19 cellular contexts compared by ENCODE assay signal in genomic region chr12:3809357-3810015, GRCh38.
"Had no signal": no experiment of that assay in that cellular context is flagged by ENCODE, and none has a peak within 500 bp of the region (broad histone marks: within the 10 kb centered on the region; RNA-seq: fewer than 3 reads in every experiment).

No MANE protein-coding gene starts in this region.

- H3K27ac ChIP-seq: body of pancreas, dorsolateral prefrontal cortex, left ventricle myocardium inferior, ovary, sigmoid colon, thyroid gland had no signal

- H3K27me3 Mint-ChIP-seq: activated CD4-positive, alpha-beta T cell treated with anti-CD3 and anti-CD28 coated beads for 36 hours; activated naive CD8-positive, alpha-beta T cell treated with anti-CD3 and anti-CD28 coated beads, Interleukin-2, amount 10 ng/mL, durations not matched to agents 7 days and 5 days; memory B cell; naive thymus-derived CD8-positive, alpha-beta T cell had no signal

- H3K9me3 Mint-ChIP-seq: activated naive CD8-positive, alpha-beta T cell treated with anti-CD3 and anti-CD28 coated beads, Interleukin-2, amount 10 ng/mL, durations not matched to agents 7 days and 5 days; activated T-helper 1 cell treated with anti-CD3 and anti-CD28 coated beads, Interleukin-12 subunit alpha, Interleukin-12 subunit beta, Interleukin-2, Interleukin-4 antibody, amounts not matched to agents 30 ng/mL and 10 ng/mL and 1 ng/mL, durations not matched to agents 14 hours and 24 hours and 36 hours; naive thymus-derived CD8-positive, alpha-beta T cell had no signal

- H3K27ac Mint-ChIP-seq: activated CD4-positive, alpha-beta T cell treated with anti-CD3 and anti-CD28 coated beads for 36 hours; activated T-helper 1 cell treated with anti-CD3 and anti-CD28 coated beads, Interleukin-12 subunit alpha, Interleukin-12 subunit beta, Interleukin-2, Interleukin-4 antibody, amounts not matched to agents 30 ng/mL and 10 ng/mL and 1 ng/mL, durations not matched to agents 14 hours and 24 hours and 36 hours had no signal

- H3K27me3 ChIP-seq: body of pancreas, dorsolateral prefrontal cortex, ovary, sigmoid colon, thyroid gland had no signal

- ATAC-seq: activated CD4-positive, alpha-beta T cell treated with anti-CD3 and anti-CD28 coated beads for 36 hours; body of pancreas; naive thymus-derived CD8-positive, alpha-beta T cell had no signal

- H3K4me1 ChIP-seq: body of pancreas, left ventricle myocardium inferior, sigmoid colon, thyroid gland had no signal

- H3K4me3 Mint-ChIP-seq: activated CD4-positive, alpha-beta T cell treated with anti-CD3 and anti-CD28 coated beads for 36 hours; activated naive CD8-positive, alpha-beta T cell treated with anti-CD3 and anti-CD28 coated beads, Interleukin-2, amount 10 ng/mL, durations not matched to agents 7 days and 5 days; activated T-helper 1 cell treated with anti-CD3 and anti-CD28 coated beads, Interleukin-12 subunit alpha, Interleukin-12 subunit beta, Interleukin-2, Interleukin-4 antibody, amounts not matched to agents 30 ng/mL and 10 ng/mL and 1 ng/mL, durations not matched to agents 14 hours and 24 hours and 36 hours; memory B cell; naive thymus-derived CD8-positive, alpha-beta T cell had no signal

- H3K36me3 ChIP-seq: ovary had no signal

- DNase-seq: activated CD4-positive, alpha-beta T cell treated with anti-CD3 and anti-CD28 coated beads for 36 hours; activated CD4-positive, alpha-beta T cell treated with anti-CD3 and anti-CD28 coated beads, Interleukin-2, amount 50 U/mL, for 48 hours; activated naive CD8-positive, alpha-beta T cell treated with anti-CD3 and anti-CD28 coated beads, Interleukin-2, amount 10 ng/mL, durations not matched to agents 7 days and 5 days; activated T-cell treated with anti-CD3 and anti-CD28 coated beads for 4 hours; amygdala; body of pancreas; dorsolateral prefrontal cortex; head of caudate nucleus; kidney glomerular epithelial cell; left ventricle myocardium inferior; naive thymus-derived CD8-positive, alpha-beta T cell; ovary; sigmoid colon; stimulated activated CD8-positive, alpha-beta memory T cell treated with anti-CD3 and anti-CD28 coated beads, Interleukin-4, amount 100 ng/mL, for 48 hours; stimulated activated naive CD4-positive, alpha-beta T cell treated with Interleukin-2 at 50 U/mL for 16 hours; SW 1271; thyroid gland had no signal

- H3K4me3 ChIP-seq: body of pancreas, dorsolateral prefrontal cortex, left ventricle myocardium inferior, ovary, sigmoid colon, thyroid gland had no signal

- H3K9me3 ChIP-seq: body of pancreas, left ventricle myocardium inferior, ovary, sigmoid colon, thyroid gland had no signal
